Comparison of ENCODE assay signal across 29 cellular contexts in the genomic region with DNA sequence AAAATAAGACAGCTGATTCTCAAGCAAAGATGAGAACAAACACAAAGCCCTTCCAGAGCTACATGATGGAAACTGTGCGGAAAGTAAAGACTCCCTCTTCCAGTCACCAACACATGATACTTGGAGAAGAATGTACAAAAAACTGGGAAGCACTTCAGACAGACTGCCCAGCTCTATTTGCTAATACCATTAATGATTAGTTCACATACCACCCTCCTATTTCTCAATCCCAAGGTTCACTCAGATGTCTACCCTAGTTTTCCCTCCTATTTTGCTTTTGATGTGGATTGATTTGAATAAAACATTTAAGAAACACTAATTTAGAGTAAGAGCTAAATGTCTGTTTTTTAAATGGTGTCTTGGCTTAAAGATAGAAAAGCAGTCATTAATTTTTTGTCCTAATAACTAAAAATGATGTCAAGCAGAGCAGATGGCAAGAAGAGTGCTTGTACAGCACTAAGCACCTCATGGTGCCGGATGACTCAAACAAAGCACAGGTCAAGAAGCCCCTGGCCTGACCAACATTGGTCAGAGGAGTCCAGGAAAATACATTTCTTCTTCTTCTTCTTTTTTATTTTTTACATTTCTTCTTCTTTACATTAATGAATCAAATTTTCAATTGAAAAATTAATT.
"Had no signal": no experiment of that assay in that cellular context is flagged by ENCODE, and none has a peak within 500 bp of the region (broad histone marks: within the 10 kb centered on the region; RNA-seq: fewer than 3 reads in every experiment).

No MANE protein-coding gene starts in this region.

- H3K27me3 ChIP-seq: ascending aorta, body of pancreas had no signal

- H3K27ac ChIP-seq: ascending aorta, body of pancreas had no signal

- H3K4me1 ChIP-seq: ascending aorta, body of pancreas had no signal

- H3K4me3 ChIP-seq: ascending aorta, body of pancreas had no signal

- H3K9me3 ChIP-seq: ascending aorta, body of pancreas had no signal

- ATAC-seq: activated CD8-positive, alpha-beta memory T cell treated with anti-CD3 and anti-CD28 coated beads, Interleukin-2, amount 10 ng/mL, durations not matched to agents 7 days and 5 days; activated naive CD4-positive, alpha-beta T cell treated with anti-CD3 and anti-CD28 coated beads, Interleukin-2, amount 50 U/mL, for 72 hours; activated naive CD8-positive, alpha-beta T cell treated with anti-CD3 and anti-CD28 coated beads, Interleukin-2, amount 50 U/mL, for 24 hours; activated T-cell treated with anti-CD3 and anti-CD28 coated beads, Interleukin-2, amount 50 U/mL, for 4 hours; body of pancreas; PC-3; T-helper 17 cell had no signal

- H3K36me3 ChIP-seq: ascending aorta had no signal

- DNase-seq: activated B cell treated with CpG ODN at 0.5 μM for 24 hours; activated CD4-positive, alpha-beta T cell treated with anti-CD3 and anti-CD28 coated beads for 1 hour; activated CD4-positive, alpha-beta T cell treated with anti-CD3 and anti-CD28 coated beads, Interleukin-2, amount 10 ng/mL, durations not matched to agents 24 days and 14 days; activated CD4-positive, alpha-beta T cell treated with anti-CD3 and anti-CD28 coated beads, Interleukin-2, amount 50 U/mL, for 48 hours; activated CD8-positive, alpha-beta memory T cell treated with anti-CD3 and anti-CD28 coated beads, Interleukin-2, amount 10 ng/mL, durations not matched to agents 7 days and 5 days; activated effector memory CD4-positive, alpha-beta T cell treated with anti-CD3 and anti-CD28 coated beads, Interleukin-2, amount 50 U/mL, for 16 hours; activated naive CD4-positive, alpha-beta T cell treated with Interleukin-2 at 50 U/mL for 16 hours; activated naive CD8-positive, alpha-beta T cell treated with anti-CD3 and anti-CD28 coated beads, Interleukin-2, amount 50 U/mL, for 24 hours; activated T-cell treated with anti-CD3 and anti-CD28 coated beads, Interleukin-2, amount 50 U/mL, for 4 hours; amniotic stem cell; body of pancreas; Kasumi-1; KBM-7; NCI-H1048; NCI-H146; NCI-H187 treated with DMSO at 0.1 percent for 48 hours; NCI-H2081 treated with DMSO at 0.1 percent for 48 hours; NCI-H2171; NCI-H2227 treated with DMSO at 0.1 percent for 48 hours; NCI-H510A; PC-3; SHP77 treated with DMSO at 0.1 percent for 48 hours; T-helper 17 cell; T1000 had no signal

- FAIRE-seq: bronchial epithelial cell, RCC 7860, TTC549 had no signal
